ENCODE assay signal across 12 cellular contexts in the genomic region with DNA sequence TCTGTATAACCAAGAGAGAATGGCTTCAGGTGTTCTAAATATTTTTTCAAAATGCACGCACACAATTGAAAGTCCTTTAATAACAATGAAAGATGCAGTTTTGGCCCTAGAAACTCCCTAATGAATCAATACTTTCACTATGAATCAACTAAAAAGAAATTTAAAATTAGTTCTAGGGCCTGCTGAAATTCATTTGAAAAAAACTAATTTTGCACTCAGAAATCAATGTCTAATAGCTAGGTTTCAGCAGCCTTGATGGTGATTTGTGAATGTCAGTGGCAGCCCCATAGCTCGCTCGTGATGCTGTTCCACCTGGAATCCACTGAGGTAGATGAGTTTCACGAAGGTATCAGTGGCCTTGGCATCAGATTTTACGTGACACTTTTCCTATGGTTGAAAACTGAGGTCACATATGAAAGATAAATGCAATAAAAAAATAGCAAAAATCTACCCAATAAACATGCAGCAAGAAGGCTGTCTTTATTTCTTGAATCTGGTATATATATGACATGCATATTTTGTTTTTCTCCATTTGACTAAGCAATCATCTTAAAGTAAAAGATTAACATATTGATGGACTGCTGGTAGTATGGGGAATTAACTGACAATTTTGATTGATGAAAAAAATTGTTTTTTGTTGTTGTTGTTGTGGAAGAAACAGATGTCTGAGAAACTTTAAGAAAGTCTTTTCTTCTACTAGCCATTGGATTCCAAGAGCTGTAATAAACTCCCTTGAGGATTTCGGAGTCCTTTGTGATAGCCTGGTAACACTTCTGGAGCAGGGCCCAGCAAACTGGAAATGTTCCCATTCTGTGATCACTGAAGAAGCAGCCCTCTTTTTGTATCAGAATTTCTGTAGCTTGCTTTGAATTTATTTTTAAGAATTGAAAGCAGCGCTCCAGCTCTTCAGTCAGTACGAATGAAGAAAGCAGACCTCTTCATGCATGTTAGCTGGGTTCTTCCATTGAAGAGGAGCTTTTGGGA.
DNase-seq lines count a peak whose midpoint lies in the region; ATAC-seq, FAIRE-seq and TF ChIP-seq lines count a peak whose summit lies in the region.
"Had no signal": no experiment of that assay in that cellular context is flagged by ENCODE, and none has a peak within 500 bp of the region (broad histone marks: within the 10 kb centered on the region; RNA-seq: fewer than 3 reads in every experiment).

No MANE protein-coding gene starts in this region.

- H3K4me1 ChIP-seq in upper lobe of right lung = no peaks in the 10 kb centered on the region

- no peak overlapping the region for H3K4me3 Mint-ChIP-seq in stimulated activated naive B cell treated with anti-CD40 and anti-IgM and Interleukin-4, amounts not matched to agents 10 μg/mL and 1 μg/mL and 100 μg/mL, for 72 hours
- H3K4me3 Mint-ChIP-seq: CD8-positive, alpha-beta T cell had no signal

- H3K27me3 Mint-ChIP-seq in stimulated activated naive B cell treated with anti-CD40 and anti-IgM and Interleukin-4, amounts not matched to agents 10 μg/mL and 1 μg/mL and 100 μg/mL, for 72 hours = no peaks in the 10 kb centered on the region

- H3K9me3 Mint-ChIP-seq in stimulated activated naive B cell treated with anti-CD40 and anti-IgM and Interleukin-4, amounts not matched to agents 10 μg/mL and 1 μg/mL and 100 μg/mL, for 72 hours = no peaks in the 10 kb centered on the region
- H3K9me3 Mint-ChIP-seq: CD8-positive, alpha-beta T cell had no signal

- H3K27ac Mint-ChIP-seq in stimulated activated naive B cell treated with anti-CD40 and anti-IgM and Interleukin-4, amounts not matched to agents 10 μg/mL and 1 μg/mL and 100 μg/mL, for 72 hours = peak overlapping the region; percentile 42
- H3K27ac Mint-ChIP-seq: CD8-positive, alpha-beta T cell had no signal

- intact Hi-C loops in upper lobe of right lung (cut with DNase I) = no loop called here

- H3K27me3 ChIP-seq in upper lobe of right lung = no peaks in the 10 kb centered on the region

- DNase-seq in stimulated activated naive B cell treated with anti-CD40 and anti-IgM and Interleukin-4, amounts not matched to agents 10 μg/mL and 1 μg/mL and 100 μg/mL, for 72 hours = no peak
- DNase-seq in upper lobe of right lung (no peak), NCI-H2029 (lab: John Stamatoyannopoulos, UW) (no peak), HTR-8/SVneo (ENCODE audit: insufficient read length, low spot score) (no peak)
- DNase-seq: activated naive CD4-positive, alpha-beta T cell; CD8-positive, alpha-beta T cell; NCI-H2081 had no signal

- FAIRE-seq in HTR-8/SVneo (lab: Jason Lieb, UNC) = no peak

- ATAC-seq in GM18907 (IDR thresholded peaks at IDR 0.05; ENCODE audit: unreplicated experiment) = peak; percentile 61
- peak; percentile 43 for ATAC-seq in GM21619 (IDR thresholded peaks at IDR 0.05; ENCODE audit: unreplicated experiment)
- peak; percentile 45 for ATAC-seq in HG03442 (IDR thresholded peaks at IDR 0.05; ENCODE audit: unreplicated experiment)
- ATAC-seq in stimulated activated naive B cell treated with anti-CD40 and anti-IgM and Interleukin-4, amounts not matched to agents 10 μg/mL and 1 μg/mL and 100 μg/mL, for 72 hours (replicated peaks) = peak; percentile 65
- ATAC-seq in upper lobe of right lung = no peak
- ATAC-seq: CD8-positive, alpha-beta T cell had no signal

- TF ChIP-seq CTCF in upper lobe of right lung (IDR thresholded peaks at IDR 0.05) = no peak

- H3K36me3 Mint-ChIP-seq in stimulated activated naive B cell treated with anti-CD40 and anti-IgM and Interleukin-4, amounts not matched to agents 10 μg/mL and 1 μg/mL and 100 μg/mL, for 72 hours = no peaks in the 10 kb centered on the region
- H3K36me3 Mint-ChIP-seq: CD8-positive, alpha-beta T cell had no signal

- peaks cover 12 to 19% of the 10 kb centered on the region in 2 donors for H3K4me1 Mint-ChIP-seq in stimulated activated naive B cell treated with anti-CD40 and anti-IgM and Interleukin-4, amounts not matched to agents 10 μg/mL and 1 μg/mL and 100 μg/mL, for 72 hours

- H3K27ac ChIP-seq in upper lobe of right lung = no peak overlapping the region
- H3K27ac ChIP-seq: epithelial cell of prostate, KMS-11 had no signal

- H3K9me3 ChIP-seq in upper lobe of right lung = no peaks in the 10 kb centered on the region

- H3K4me3 ChIP-seq in upper lobe of right lung = no peak overlapping the region

- H3K36me3 ChIP-seq in upper lobe of right lung = no peaks in the 10 kb centered on the region
